In genomic region chr5:63085551-63085950, GRCh38 we compare ENCODE assay signal across 35 cellular contexts.
"Had no signal": no experiment of that assay in that cellular context is flagged by ENCODE, and none has a peak within 500 bp of the region (broad histone marks: within the 10 kb centered on the region; RNA-seq: fewer than 3 reads in every experiment).

No MANE protein-coding gene starts in this region.

- H3K36me3 Mint-ChIP-seq: activated CD4-positive, alpha-beta memory T cell treated with anti-CD3 and anti-CD28 coated beads for 36 hours; activated CD8-positive, alpha-beta memory T cell treated with anti-CD3 and anti-CD28 coated beads, Interleukin-2, amount 10 ng/mL, durations not matched to agents 7 days and 5 days; activated naive CD4-positive, alpha-beta T cell treated with anti-CD3 and anti-CD28 coated beads, Interleukin-2, amount 50 U/mL, for 24 hours; activated naive CD8-positive, alpha-beta T cell treated with anti-CD3 and anti-CD28 coated beads for 36 hours had no signal

- H3K4me1 ChIP-seq: adrenal gland, body of pancreas, esophagus muscularis mucosa, foreskin keratinocyte, gastrocnemius medialis, heart left ventricle had no signal

- H3K4me1 Mint-ChIP-seq: activated CD4-positive, alpha-beta T cell treated with anti-CD3 and anti-CD28 coated beads for 36 hours; activated CD4-positive, alpha-beta T cell treated with anti-CD3 and anti-CD28 coated beads, Interleukin-2, amount 10 ng/mL, durations not matched to agents 24 days and 14 days; activated CD8-positive, alpha-beta memory T cell treated with anti-CD3 and anti-CD28 coated beads, Interleukin-2, amount 10 ng/mL, durations not matched to agents 7 days and 5 days; activated naive CD4-positive, alpha-beta T cell treated with anti-CD3 and anti-CD28 coated beads, Interleukin-2, amount 50 U/mL, for 24 hours; activated naive CD8-positive, alpha-beta T cell treated with anti-CD3 and anti-CD28 coated beads for 36 hours; activated naive CD8-positive, alpha-beta T cell treated with anti-CD3 and anti-CD28 coated beads, Interleukin-2, amount 50 U/mL, for 24 hours; T-helper 17 cell had no signal

- DNase-seq: activated CD4-positive, alpha-beta memory T cell treated with anti-CD3 and anti-CD28 coated beads for 36 hours; activated CD4-positive, alpha-beta T cell treated with anti-CD3 and anti-CD28 coated beads for 36 hours; activated CD4-positive, alpha-beta T cell treated with anti-CD3 and anti-CD28 coated beads, Interleukin-2, amount 10 ng/mL, durations not matched to agents 24 days and 14 days; activated CD4-positive, CD25-positive, alpha-beta regulatory T cell; activated CD4-positive, CD25-positive, alpha-beta regulatory T cell treated with anti-CD3 and anti-CD28 coated beads, Interleukin-2, amount 50 U/mL, for 72 hours; activated CD8-positive, alpha-beta memory T cell treated with anti-CD3 and anti-CD28 coated beads, Interleukin-2, amount 10 ng/mL, durations not matched to agents 7 days and 5 days; activated CD8-positive, alpha-beta memory T cell treated with anti-CD3 and anti-CD28 coated beads, Interleukin-2, amount 50 U/mL, for 4 hours; activated CD8-positive, alpha-beta T cell treated with anti-CD3 and anti-CD28 coated beads, Interleukin-2, amount 10 ng/mL, durations not matched to agents 7 days and 5 days; activated effector memory CD4-positive, alpha-beta T cell treated with anti-CD3 and anti-CD28 coated beads, Interleukin-2, amount 50 U/mL, for 16 hours; activated naive CD4-positive, alpha-beta T cell treated with anti-CD3 and anti-CD28 coated beads for 36 hours; activated naive CD8-positive, alpha-beta T cell treated with anti-CD3 and anti-CD28 coated beads for 36 hours; activated naive CD8-positive, alpha-beta T cell treated with anti-CD3 and anti-CD28 coated beads, Interleukin-2, amount 50 U/mL, for 24 hours; activated T-cell treated with anti-CD3 and anti-CD28 coated beads, Interleukin-2, amount 50 U/mL, for 1 hour; activated T-cell treated with anti-CD3 and anti-CD28 coated beads, Interleukin-2, amount 50 U/mL, for 48 hours; adrenal gland; amygdala; aorta; body of pancreas; caudate nucleus; cortex of kidney; dermis blood vessel endothelial cell; effector CD4-positive, alpha-beta T cell; effector memory CD8-positive, alpha-beta T cell; erythroblast; foreskin keratinocyte; gastrocnemius medialis; glutamatergic neuron; heart left ventricle; T-helper 17 cell; T1000 had no signal

- H3K9me3 Mint-ChIP-seq: activated CD4-positive, alpha-beta memory T cell treated with anti-CD3 and anti-CD28 coated beads for 36 hours; activated CD4-positive, alpha-beta T cell treated with anti-CD3 and anti-CD28 coated beads, Interleukin-2, amount 10 ng/mL, durations not matched to agents 24 days and 14 days; activated naive CD4-positive, alpha-beta T cell treated with anti-CD3 and anti-CD28 coated beads for 36 hours; activated naive CD8-positive, alpha-beta T cell treated with anti-CD3 and anti-CD28 coated beads for 36 hours had no signal

- H3K36me3 ChIP-seq: adrenal gland, esophagus muscularis mucosa, gastrocnemius medialis, heart left ventricle had no signal

- H3K4me3 ChIP-seq: adrenal gland, body of pancreas, esophagus muscularis mucosa, gastrocnemius medialis, heart left ventricle had no signal

- H3K4me3 Mint-ChIP-seq: activated CD4-positive, alpha-beta memory T cell treated with anti-CD3 and anti-CD28 coated beads for 36 hours; activated CD4-positive, alpha-beta T cell treated with anti-CD3 and anti-CD28 coated beads for 36 hours; activated CD4-positive, alpha-beta T cell treated with anti-CD3 and anti-CD28 coated beads, Interleukin-2, amount 10 ng/mL, durations not matched to agents 24 days and 14 days; activated CD8-positive, alpha-beta memory T cell treated with anti-CD3 and anti-CD28 coated beads, Interleukin-2, amount 10 ng/mL, durations not matched to agents 7 days and 5 days; activated CD8-positive, alpha-beta T cell treated with anti-CD3 and anti-CD28 coated beads, Interleukin-2, amount 10 ng/mL, durations not matched to agents 7 days and 5 days; activated naive CD4-positive, alpha-beta T cell treated with anti-CD3 and anti-CD28 coated beads for 36 hours; activated naive CD4-positive, alpha-beta T cell treated with anti-CD3 and anti-CD28 coated beads, Interleukin-2, amount 50 U/mL, for 24 hours; activated naive CD8-positive, alpha-beta T cell treated with anti-CD3 and anti-CD28 coated beads for 36 hours; activated naive CD8-positive, alpha-beta T cell treated with anti-CD3 and anti-CD28 coated beads, Interleukin-2, amount 50 U/mL, for 24 hours; activated T-helper 1 cell treated with anti-CD3 and anti-CD28 coated beads, Interleukin-12 subunit alpha, Interleukin-12 subunit beta, Interleukin-2, Interleukin-4 antibody, amounts not matched to agents 30 ng/mL and 10 ng/mL and 1 ng/mL, durations not matched to agents 14 hours and 24 hours and 36 hours; effector memory CD8-positive, alpha-beta T cell; T-helper 17 cell; T-helper 2 cell treated with Interferon-gamma antibody and Interleukin-4, amounts not matched to agents 5 μg/mL and 100 μg/mL, for 36 hours had no signal

- H3K27ac ChIP-seq: adrenal gland, body of pancreas, esophagus muscularis mucosa, foreskin keratinocyte, gastrocnemius medialis, heart left ventricle had no signal

- H3K9me3 ChIP-seq: adrenal gland, body of pancreas, esophagus muscularis mucosa, gastrocnemius medialis, heart left ventricle had no signal

- H3K27ac Mint-ChIP-seq: activated CD4-positive, alpha-beta memory T cell treated with anti-CD3 and anti-CD28 coated beads for 36 hours; activated CD4-positive, alpha-beta T cell treated with anti-CD3 and anti-CD28 coated beads for 36 hours; activated CD4-positive, alpha-beta T cell treated with anti-CD3 and anti-CD28 coated beads, Interleukin-2, amount 10 ng/mL, durations not matched to agents 24 days and 14 days; activated CD8-positive, alpha-beta memory T cell treated with anti-CD3 and anti-CD28 coated beads, Interleukin-2, amount 10 ng/mL, durations not matched to agents 7 days and 5 days; activated CD8-positive, alpha-beta T cell treated with anti-CD3 and anti-CD28 coated beads, Interleukin-2, amount 10 ng/mL, durations not matched to agents 7 days and 5 days; activated naive CD4-positive, alpha-beta T cell treated with anti-CD3 and anti-CD28 coated beads for 36 hours; activated naive CD4-positive, alpha-beta T cell treated with anti-CD3 and anti-CD28 coated beads, Interleukin-2, amount 50 U/mL, for 24 hours; activated naive CD8-positive, alpha-beta T cell treated with anti-CD3 and anti-CD28 coated beads for 36 hours; activated naive CD8-positive, alpha-beta T cell treated with anti-CD3 and anti-CD28 coated beads, Interleukin-2, amount 50 U/mL, for 24 hours; activated T-helper 1 cell treated with anti-CD3 and anti-CD28 coated beads, Interleukin-12 subunit alpha, Interleukin-12 subunit beta, Interleukin-2, Interleukin-4 antibody, amounts not matched to agents 30 ng/mL and 10 ng/mL and 1 ng/mL, durations not matched to agents 14 hours and 24 hours and 36 hours; activated T-helper 2 cell treated with anti-CD3 and anti-CD28 coated beads, Interferon-gamma antibody, Interleukin-2, Interleukin-4, amounts not matched to agents 10 μg/mL and 5 μg/mL and 100 μg/mL, durations not matched to agents 14 hours and 24 hours and 36 hours; effector memory CD8-positive, alpha-beta T cell; T-helper 17 cell; T-helper 2 cell treated with Interferon-gamma antibody and Interleukin-4, amounts not matched to agents 5 μg/mL and 100 μg/mL, for 36 hours had no signal

- H3K27me3 ChIP-seq: adrenal gland, body of pancreas, esophagus muscularis mucosa, foreskin keratinocyte, gastrocnemius medialis, heart left ventricle had no signal

- H3K27me3 Mint-ChIP-seq: activated CD4-positive, alpha-beta memory T cell treated with anti-CD3 and anti-CD28 coated beads for 36 hours; activated CD4-positive, alpha-beta T cell treated with anti-CD3 and anti-CD28 coated beads for 36 hours; activated CD4-positive, alpha-beta T cell treated with anti-CD3 and anti-CD28 coated beads, Interleukin-2, amount 10 ng/mL, durations not matched to agents 24 days and 14 days; activated CD8-positive, alpha-beta memory T cell treated with anti-CD3 and anti-CD28 coated beads, Interleukin-2, amount 10 ng/mL, durations not matched to agents 7 days and 5 days; activated naive CD8-positive, alpha-beta T cell treated with anti-CD3 and anti-CD28 coated beads for 36 hours; activated naive CD8-positive, alpha-beta T cell treated with anti-CD3 and anti-CD28 coated beads, Interleukin-2, amount 50 U/mL, for 24 hours; effector memory CD8-positive, alpha-beta T cell had no signal
